In the genomic region with DNA sequence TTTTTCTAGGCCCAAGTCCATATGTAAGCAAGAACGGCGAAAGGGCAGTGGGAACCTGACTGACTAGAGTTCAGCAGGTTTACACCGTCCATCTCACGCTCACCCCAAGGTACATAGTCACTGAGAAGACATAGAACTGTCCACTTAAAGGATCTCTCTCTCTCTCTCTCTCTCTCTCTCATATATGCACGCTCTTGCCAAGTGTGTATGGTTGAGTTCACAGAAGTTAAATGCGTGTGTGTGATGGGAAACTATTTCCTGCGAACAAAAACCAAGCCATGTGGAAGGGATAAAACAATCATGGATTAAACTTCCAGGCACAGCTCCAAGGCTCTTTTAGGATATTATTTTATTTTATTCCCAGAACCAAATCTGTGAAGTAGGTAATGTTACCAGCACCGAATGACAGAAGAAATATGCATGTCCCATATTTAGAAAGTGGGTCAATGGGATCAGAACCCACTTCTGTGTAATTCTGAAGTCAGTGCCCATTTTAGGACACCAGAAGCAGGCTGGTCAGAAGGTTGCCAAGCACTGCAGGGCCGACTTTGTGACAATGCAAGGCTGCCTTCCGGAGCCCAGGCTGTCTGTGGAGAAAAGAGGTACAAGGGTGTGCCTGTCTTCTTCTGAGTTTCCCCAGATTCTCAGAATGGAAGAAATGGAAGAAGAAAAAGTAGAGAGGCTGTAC, we compare ENCODE assay signal across 23 cellular contexts. TPM values are rescaled to one million over a fixed set of nuclear protein-coding genes. Genes with fewer than 3 reads are reported as not detected.
A peak's percentile ranks its signal among the peaks of the same experiment; 100 is the strongest.
DNase-seq lines count a peak whose midpoint lies in the region; ATAC-seq and TF ChIP-seq lines count a peak whose summit lies in the region.
"Had no signal": no experiment of that assay in that cellular context is flagged by ENCODE, and none has a peak within 500 bp of the region (broad histone marks: within the 10 kb centered on the region; RNA-seq: fewer than 3 reads in every experiment).

No MANE protein-coding gene starts in this region.

- H3K36me3 ChIP-seq in gastroesophageal sphincter (peaks cover 0 to 34% of the 10 kb centered on the region in 2 donors), sigmoid colon (no peaks in the 10 kb centered on the region), H7 (replicated peaks; ENCODE audit: control insufficient read depth, insufficient read depth, low read length) (no peaks in the 10 kb centered on the region), uterus (no peaks in the 10 kb centered on the region)
- H3K36me3 ChIP-seq: colonic mucosa had no signal

- no peak for TF ChIP-seq EP300 in gastroesophageal sphincter (IDR thresholded peaks at IDR 0.05)
- no peak for TF ChIP-seq EP300 in sigmoid colon (IDR thresholded peaks at IDR 0.05)

- H3K27ac ChIP-seq in gastroesophageal sphincter = peak overlapping the region in 3 of 4 donors; percentile 39 to 65 (median 58)
- H3K27ac ChIP-seq in sigmoid colon = peak overlapping the region; percentile 25 to 62 (median 54)
- H3K27ac ChIP-seq in uterus = peak overlapping the region in 1 of 2 donors; percentile 19
- H3K27ac ChIP-seq: body of pancreas, colonic mucosa, left lung, neutrophil, SK-N-MC had no signal

- no peaks in the 10 kb centered on the region for H3K27me3 ChIP-seq in gastroesophageal sphincter
- no peaks in the 10 kb centered on the region for H3K27me3 ChIP-seq in sigmoid colon
- H3K27me3 ChIP-seq in H7 (ENCODE audit: control insufficient read depth, insufficient read depth, low read length) = no peaks in the 10 kb centered on the region
- H3K27me3 ChIP-seq in uterus = no peaks in the 10 kb centered on the region
- H3K27me3 ChIP-seq: body of pancreas, colonic mucosa, left lung, MG63, neutrophil had no signal

- no peak for ATAC-seq in gastroesophageal sphincter
- ATAC-seq: activated naive CD4-positive, alpha-beta T cell treated with anti-CD3 and anti-CD28 coated beads, Interleukin-2, amount 50 U/mL, for 72 hours; body of pancreas; left lung had no signal

- H3K4me3 ChIP-seq in astrocyte of the cerebellum (ENCODE audit: low read depth, low read length) (no peak overlapping the region), gastroesophageal sphincter (no peak overlapping the region), sigmoid colon (no peak overlapping the region), H7 (ENCODE audit: insufficient read depth, low read depth, low read length) (no peak overlapping the region), uterus (no peak overlapping the region)
- H3K4me3 ChIP-seq: body of pancreas, colonic mucosa, left lung, MG63, SK-N-MC had no signal

- H3K9me3 ChIP-seq in gastroesophageal sphincter (no peaks in the 10 kb centered on the region), sigmoid colon (no peaks in the 10 kb centered on the region), uterus (no peaks in the 10 kb centered on the region)
- H3K9me3 ChIP-seq: body of pancreas, colonic mucosa, left lung, MG63, neutrophil had no signal

- TF ChIP-seq CTCF in AG09319 (IDR thresholded peaks at IDR 0.05; ENCODE audit: low read depth, low read length) (no peak), astrocyte of the cerebellum (IDR thresholded peaks at IDR 0.05; ENCODE audit: low read depth, low read length, missing control alignments) (no peak), gastroesophageal sphincter (IDR thresholded peaks at IDR 0.05) (no peak), sigmoid colon (IDR thresholded peaks at IDR 0.05) (no peak), uterus (IDR thresholded peaks at IDR 0.05) (no peak)

- TF ChIP-seq POLR2A in gastroesophageal sphincter (IDR thresholded peaks at IDR 0.05) (no peak), sigmoid colon (IDR thresholded peaks at IDR 0.05) (no peak), uterus (IDR thresholded peaks at IDR 0.05) (no peak)

- DNase-seq in AG09319 (ENCODE audit: extremely low read depth, low read depth) = peak; percentile 87
- peak; percentile 61 for DNase-seq in astrocyte of the cerebellum (ENCODE audit: low read depth)
- DNase-seq in sigmoid colon = no peak
- DNase-seq in NCI-H1105 treated with DMSO at 0.1 percent for 48 hours (lab: John Stamatoyannopoulos, UW) = no peak
- DNase-seq in H7 = no peak
- no peak for DNase-seq in Ammon's horn (ENCODE audit: low spot score)
- DNase-seq in uterus = no peak
- DNase-seq: ACHN; activated CD4-positive, alpha-beta T cell treated with anti-CD3 and anti-CD28 coated beads, Interleukin-2, amount 10 ng/mL, durations not matched to agents 7 days and 5 days; body of pancreas; colonic mucosa; endodermal cell; H9; left lung; MG63; NCI-H1436 treated with DMSO at 0.1 percent for 48 hours; NCI-H2171; NCI-H524 treated with DMSO at 0.1 percent for 48 hours; T-helper 2 cell had no signal

- intact Hi-C loops in sigmoid colon (cut with DNase I) (loop anchor here (5.0 kb wide), 1 partner anchor 43 kb away; no protein-coding TSS in a partner anchor), uterus (cut with DNase I; ENCODE audit: low total_unique reads) (no loop called here)

- H3K4me1 ChIP-seq in gastroesophageal sphincter (peaks cover 0 to 20% (median 0%) of the 10 kb centered on the region in 3 donors), sigmoid colon (peaks cover 0 to 32% (median 30%) of the 10 kb centered on the region in 4 donors), uterus (no peaks in the 10 kb centered on the region)
- H3K4me1 ChIP-seq: colonic mucosa had no signal

- 38 to 43% methylated on average over 9 of the region's 10 CpGs for WGBS in gastroesophageal sphincter (ENCODE audit: low coverage in 1 of 2), 2 donors
- WGBS in sigmoid colon, 2 donors = 87 to 92% methylated on average over 10 of the region's 10 CpGs

- in situ Hi-C loops in astrocyte of the cerebellum (cut with HindIII; ENCODE audit: low sequenced_read_pairs) = no loop called here

RNA-seq across cellular contexts. Expression of gene MAP7, which starts 49.2 kb away (rescaled TPM):
- total RNA-seq in gastroesophageal sphincter (1 to 10 TPM; 1.1 to 6.7 (median 4.3) TPM), sigmoid colon (1 to 10 TPM; 1.2 to 3.3 (median 1.6) TPM), uterus (1 to 10 TPM in 2 of 4 donors, under 1 TPM in 2; 0.29 to 6.8 (median 1.1) TPM)
- 10 to 100 TPM; 22.1 to 33.5 (median 26.4) TPM for polyA plus RNA-seq in sigmoid colon
- total RNA-seq in H7 (2014; rRNA removed; shearing (Covaris generic)) = 7.8 and 12.2 TPM in 2 replicates

Comparison
In these comparisons a context has a peak if more than half of its experiments do, and no peak if none do; other contexts are left out.
1. DNase-seq: peak in AG09319 (single experiment) and astrocyte of the cerebellum (single experiment); none in sigmoid colon (single experiment), NCI-H1105 treated with DMSO at 0.1 percent for 48 hours (single experiment), H7 (single experiment), Ammon's horn (single experiment) and uterus (0 of 2).